Comparison of ENCODE assay signal across 9 cellular contexts in genomic region chr11:111922803-111923202, GRCh38. TPM values are rescaled to one million over a fixed set of nuclear protein-coding genes. Genes with fewer than 3 reads are reported as not detected.
DNase-seq lines count a peak whose midpoint lies in the region; ATAC-seq and TF ChIP-seq lines count a peak whose summit lies in the region.
"Had no signal": no experiment of that assay in that cellular context is flagged by ENCODE, and none has a peak within 500 bp of the region (broad histone marks: within the 10 kb centered on the region; RNA-seq: fewer than 3 reads in every experiment).

No MANE protein-coding gene starts in this region.

- POLR2A ChIA-PET in PC-9 (lab: Charles Lee; ENCODE audit: unreplicated experiment) = no interaction called here
- POLR2A ChIA-PET in activated CD4-positive, alpha-beta T cell treated with anti-CD3 and anti-CD28 coated beads for 36 hours (lab: Charles Lee) = no interaction called here

- no peak for ATAC-seq in activated CD4-positive, alpha-beta T cell treated with anti-CD3 and anti-CD28 coated beads for 36 hours

- H3K4me3 Mint-ChIP-seq in activated CD4-positive, alpha-beta T cell treated with anti-CD3 and anti-CD28 coated beads for 36 hours = no peak overlapping the region

- CTCF ChIA-PET in PC-9 (lab: Charles Lee) = no interaction called here
- CTCF ChIA-PET in activated CD4-positive, alpha-beta T cell treated with anti-CD3 and anti-CD28 coated beads for 36 hours (lab: Charles Lee) = no interaction called here

- peaks cover 49% of the 10 kb centered on the region for H3K4me1 ChIP-seq in PC-9 (replicated peaks; ENCODE audit: insufficient read depth)
- peaks cover 11% of the 10 kb centered on the region for H3K4me1 ChIP-seq in fibroblast of lung (ENCODE audit: control insufficient read depth, extremely low read depth, insufficient read depth, low read length)
- peaks cover 44% of the 10 kb centered on the region for H3K4me1 ChIP-seq in osteoblast (ENCODE audit: insufficient read depth, low read length)

- DNase-seq in AG08395 (ENCODE audit: low spot score) (peak; percentile 70), PC-9 (peak in 1 of 2 experiments; percentile 60), fibroblast of lung (ENCODE audit: low read depth in 2 of 2) (peak; percentile 78 to 92), osteoblast (ENCODE audit: insufficient read length, low spot score, missing footprints) (peak; percentile 87), GM13977 (ENCODE audit: low spot score) (no peak), NCI-H1417 treated with DMSO at 0.1 percent for 48 hours (lab: John Stamatoyannopoulos, UW) (no peak), globus pallidus (ENCODE audit: low spot score) (no peak)
- no peak for DNase-seq in activated CD4-positive, alpha-beta T cell treated with anti-CD3 and anti-CD28 coated beads for 36 hours
- DNase-seq: DMS79 had no signal

- no peaks in the 10 kb centered on the region for H4K20me1 ChIP-seq in PC-9 (ENCODE audit: insufficient read depth)
- H4K20me1 ChIP-seq in fibroblast of lung (ENCODE audit: control insufficient read depth, extremely low read depth, insufficient read depth, low read length) = no peaks in the 10 kb centered on the region
- no peaks in the 10 kb centered on the region for H4K20me1 ChIP-seq in osteoblast (ENCODE audit: insufficient read depth, low read length)

- peaks cover 42% of the 10 kb centered on the region for H3F3A ChIP-seq in PC-9 (ENCODE audit: insufficient read depth, low read depth)

- peak overlapping the region; percentile 24 for H3K4me2 ChIP-seq in PC-9
- peak overlapping the region; percentile 61 for H3K4me2 ChIP-seq in fibroblast of lung (ENCODE audit: extremely low read depth, insufficient read depth, low read length)
- H3K4me2 ChIP-seq in osteoblast (ENCODE audit: insufficient read depth, low read length) = peak overlapping the region; percentile 71

- peak overlapping the region; percentile 30 for H3K27ac ChIP-seq in PC-9
- H3K27ac ChIP-seq in fibroblast of lung (ENCODE audit: insufficient read depth, low read length) = peak overlapping the region; percentile 75
- peak overlapping the region; percentile 87 for H3K27ac ChIP-seq in osteoblast (ENCODE audit: low read depth, low read length)

- no peaks in the 10 kb centered on the region for H3K79me2 ChIP-seq in PC-9 (ENCODE audit: low read depth)
- H3K79me2 ChIP-seq in fibroblast of lung (ENCODE audit: control insufficient read depth, insufficient read depth, low read length) = no peaks in the 10 kb centered on the region
- H3K79me2 ChIP-seq in osteoblast (ENCODE audit: insufficient read depth, low read length) = no peaks in the 10 kb centered on the region

- BruUV-seq in PC-9 (replicated peaks; lab: Mats Ljungman, UMichigan) = no TSS peak

- in situ Hi-C loops in GM13977 (cut with MboI; ENCODE audit: low pct_unique_long_range_greater_than_20kb, low sequenced_read_pairs, unreplicated experiment) = no loop called here

- intact Hi-C loops in PC-9 (cut with micrococcal nuclease; ENCODE audit: unreplicated experiment) = no loop called here
- intact Hi-C loops in activated CD4-positive, alpha-beta T cell treated with anti-CD3 and anti-CD28 coated beads for 36 hours (cut with DNase I, micrococcal nuclease) = no loop called here

- H3K4me1 Mint-ChIP-seq in activated CD4-positive, alpha-beta T cell treated with anti-CD3 and anti-CD28 coated beads for 36 hours = peaks cover 18% of the 10 kb centered on the region

- H2AFZ ChIP-seq in PC-9 = peak overlapping the region; percentile 36; the same call in 1 of the 2 replicates
- peak overlapping the region; percentile 67 for H2AFZ ChIP-seq in fibroblast of lung (ENCODE audit: low read length)
- H2AFZ ChIP-seq in osteoblast (ENCODE audit: low read length) = peak overlapping the region; percentile 69

- no peak for TF ChIP-seq CTCF in PC-9 (conservative IDR thresholded peaks at IDR 0.05)
- TF ChIP-seq CTCF in fibroblast of lung (conservative IDR thresholded peaks at IDR 0.05 in 1 of 2, IDR thresholded peaks at IDR 0.05 in 1 of 2; ENCODE audit: low read depth in 1 of 2, low read length in 2 of 2) = no peak
- TF ChIP-seq CTCF in osteoblast (IDR thresholded peaks at IDR 0.05; ENCODE audit: extremely low read depth, low read depth, low read length) = no peak
- no peak for TF ChIP-seq CTCF in GM13977 (IDR thresholded peaks at IDR 0.05; ENCODE audit: extremely low read depth, insufficient read depth, missing control alignments)

- no peak overlapping the region for H3K9ac ChIP-seq in fibroblast of lung (ENCODE audit: insufficient read depth, low read length)

- H3K9me3 Mint-ChIP-seq in activated CD4-positive, alpha-beta T cell treated with anti-CD3 and anti-CD28 coated beads for 36 hours (ENCODE audit: low read depth) = no peaks in the 10 kb centered on the region

- H3K27me3 Mint-ChIP-seq in activated CD4-positive, alpha-beta T cell treated with anti-CD3 and anti-CD28 coated beads for 36 hours = peaks cover 2% of the 10 kb centered on the region

- no peaks in the 10 kb centered on the region for H3K36me3 Mint-ChIP-seq in activated CD4-positive, alpha-beta T cell treated with anti-CD3 and anti-CD28 coated beads for 36 hours (ENCODE audit: low read depth)

- H3K9me3 ChIP-seq in PC-9 (ENCODE audit: insufficient read depth, low read depth) (no peaks in the 10 kb centered on the region), fibroblast of lung (ENCODE audit: control insufficient read depth, insufficient read depth, low read depth, low read length) (no peaks in the 10 kb centered on the region), osteoblast (ENCODE audit: low read depth, low read length) (no peaks in the 10 kb centered on the region)

- H3K9me2 ChIP-seq in PC-9 (ENCODE audit: insufficient read depth) = no peaks in the 10 kb centered on the region

- no peak overlapping the region for H3K4me3 ChIP-seq in PC-9
- peak overlapping the region in 1 of 4 experiments; percentile 10 for H3K4me3 ChIP-seq in fibroblast of lung (replicated peaks in 1 of 4; ENCODE audit: control extremely low read depth in 1 of 4, insufficient read depth in 1 of 4, low read depth in 3 of 4, low read length in 4 of 4)
- H3K4me3 ChIP-seq in osteoblast (ENCODE audit: insufficient read depth, low read length) = peak overlapping the region; percentile 31

- H3K36me3 ChIP-seq in PC-9 (ENCODE audit: low read depth) = no peaks in the 10 kb centered on the region
- H3K36me3 ChIP-seq in fibroblast of lung (ENCODE audit: control insufficient read depth, insufficient read depth, low read length) = no peaks in the 10 kb centered on the region
- no peaks in the 10 kb centered on the region for H3K36me3 ChIP-seq in osteoblast (ENCODE audit: insufficient read depth, low read length)

- H3K27ac Mint-ChIP-seq in activated CD4-positive, alpha-beta T cell treated with anti-CD3 and anti-CD28 coated beads for 36 hours = no peak overlapping the region

- no peaks in the 10 kb centered on the region for H3K27me3 ChIP-seq in PC-9 (ENCODE audit: insufficient read depth, low read depth)
- H3K27me3 ChIP-seq in fibroblast of lung (ENCODE audit: control insufficient read depth, insufficient read depth, low read length) = no peaks in the 10 kb centered on the region
- H3K27me3 ChIP-seq in osteoblast (ENCODE audit: insufficient read depth, low read length) = no peaks in the 10 kb centered on the region

RNA-seq across cellular contexts. Expression of gene C11orf52, which starts 4.1 kb away (rescaled TPM):
- 2.9 and 6.4 TPM in 2 replicates for total RNA-seq in PC-9 (2021)
- total RNA-seq in fibroblast of lung = 0.51 and 0.99 TPM in 2 replicates
- polyA plus RNA-seq in fibroblast of lung = 0.32 and 1.3 TPM in 2 replicates
- polyA plus RNA-seq in fibroblast of lung (2012) = 0.39 and 1.4 TPM in 2 replicates
- polyA minus RNA-seq in fibroblast of lung (ENCODE audit: low replicate concordance) = not detected in 2 replicates
- total RNA-seq in osteoblast = 1.2 and 1.4 TPM in 2 replicates
- total RNA-seq in activated CD4-positive, alpha-beta T cell treated with anti-CD3 and anti-CD28 coated beads for 36 hours = not detected

RNA-seq across cellular contexts. Expression of gene HSPB2, which starts 10.3 kb away (rescaled TPM):
- 0.28 and 0.80 TPM in 2 replicates for total RNA-seq in PC-9 (2021)
- 2.1 and 2.8 TPM in 2 replicates for total RNA-seq in fibroblast of lung
- 0.94 and 2.5 TPM in 2 replicates for polyA plus RNA-seq in fibroblast of lung
- 2.8 and 7.4 TPM in 2 replicates for polyA plus RNA-seq in fibroblast of lung (2012)
- 0.27 TPM in 1 of 2 replicates, not detected in the other for polyA minus RNA-seq in fibroblast of lung (ENCODE audit: low replicate concordance)
- 2.1 and 2.2 TPM in 2 replicates for total RNA-seq in osteoblast
- not detected for total RNA-seq in activated CD4-positive, alpha-beta T cell treated with anti-CD3 and anti-CD28 coated beads for 36 hours

RNA-seq across cellular contexts. Expression of gene CRYAB, which starts 11.2 kb away (rescaled TPM):
- total RNA-seq in PC-9 (2021) = not detected in 2 replicates
- 28.5 and 51.2 TPM in 2 replicates for total RNA-seq in fibroblast of lung
- 30.0 and 48.1 TPM in 2 replicates for polyA plus RNA-seq in fibroblast of lung
- polyA plus RNA-seq in fibroblast of lung (2012) = 43.8 and 99.4 TPM in 2 replicates
- polyA minus RNA-seq in fibroblast of lung (ENCODE audit: low replicate concordance) = 44.5 and 75.1 TPM in 2 replicates
- 54.3 and 55.4 TPM in 2 replicates for total RNA-seq in osteoblast
- total RNA-seq in activated CD4-positive, alpha-beta T cell treated with anti-CD3 and anti-CD28 coated beads for 36 hours = not detected

RNA-seq across cellular contexts. Expression of gene DIXDC1, which starts 14.3 kb away (rescaled TPM):
- total RNA-seq in PC-9 (2021) (4.4 and 4.9 TPM in 2 replicates), fibroblast of lung (18.2 and 19.8 TPM in 2 replicates), osteoblast (27.4 and 28.6 TPM in 2 replicates)
- 8.4 and 14.3 TPM in 2 replicates for polyA plus RNA-seq in fibroblast of lung
- 5.4 and 9.8 TPM in 2 replicates for polyA plus RNA-seq in fibroblast of lung (2012)
- 1.4 and 2.4 TPM in 2 replicates for polyA minus RNA-seq in fibroblast of lung (ENCODE audit: low replicate concordance)
- 10 to 100 TPM in 1 of 2 experiments, 1 to 10 TPM in 1; 10.0 to 14.0 TPM for total RNA-seq in activated CD4-positive, alpha-beta T cell treated with anti-CD3 and anti-CD28 coated beads for 36 hours

RNA-seq across cellular contexts. Expression of gene CFAP68, which starts 43.5 kb away (rescaled TPM):
- total RNA-seq in PC-9 (2021) = 27.4 and 46.8 TPM in 2 replicates
- 16.9 and 19.3 TPM in 2 replicates for total RNA-seq in fibroblast of lung
- 21.1 and 23.0 TPM in 2 replicates for polyA plus RNA-seq in fibroblast of lung
- 23.7 and 28.0 TPM in 2 replicates for polyA plus RNA-seq in fibroblast of lung (2012)
- 2.7 TPM in 1 of 2 replicates, not detected in the other for polyA minus RNA-seq in fibroblast of lung (ENCODE audit: low replicate concordance)
- 8.3 and 10.9 TPM in 2 replicates for total RNA-seq in osteoblast
- total RNA-seq in activated CD4-positive, alpha-beta T cell treated with anti-CD3 and anti-CD28 coated beads for 36 hours = 10 to 100 TPM; 32.1 to 49.7 TPM

Comparison
In these comparisons a context has a peak if more than half of its experiments do, and no peak if none do; other contexts are left out.
1. DNase-seq: peak in AG08395 (single experiment), fibroblast of lung (2 of 2) and osteoblast (single experiment); none in activated CD4-positive, alpha-beta T cell treated with anti-CD3 and anti-CD28 coated beads for 36 hours (single experiment), GM13977 (single experiment), NCI-H1417 treated with DMSO at 0.1 percent for 48 hours (single experiment) and globus pallidus (single experiment).
2. H3K27ac ChIP-seq: peak in every context shown above with its lines; median percentile 87 in osteoblast; 75 in fibroblast of lung; 30 in PC-9.
3. RNA of gene CRYAB, which starts 11.2 kb away (total RNA-seq): 54.3 to 55.4 TPM in osteoblast and 28.5 to 51.2 TPM in fibroblast of lung; not detected in PC-9 and not detected in activated CD4-positive, alpha-beta T cell treated with anti-CD3 and anti-CD28 coated beads for 36 hours; every median in the first group is over 10 times any median in the second.
4. Peak in every context shown above with its lines, with median percentiles within 50 percentile points of each other: H2AFZ ChIP-seq and H3K4me2 ChIP-seq.